Comparison of ENCODE assay signal across 1 cellular context in genomic region chr7:84188811-84189405, GRCh38.
TF ChIP-seq lines count a peak whose summit lies in the region.

No MANE protein-coding gene starts in this region.

TF ChIP-seq in K562, 482 proteins besides CTCF, POLR2A, EP300 and RAD21 (continued from another document):
- TF ChIP-seq NCOR1 (IDR thresholded peaks at IDR 0.05) (no peak), STAT5B (CRISPR knock-in tag; IDR thresholded peaks at IDR 0.05) (no peak), TFAP4 (CRISPR knock-in tag; IDR thresholded peaks at IDR 0.05; ENCODE audit: borderline replicate concordance) (no peak)
